ENCODE assay signal across 27 cellular contexts in genomic region chr1:86069757-86070145, GRCh38.
DNase-seq lines count a peak whose midpoint lies in the region; TF ChIP-seq lines count a peak whose summit lies in the region.
"Had no signal": no experiment of that assay in that cellular context is flagged by ENCODE, and none has a peak within 500 bp of the region (broad histone marks: within the 10 kb centered on the region; RNA-seq: fewer than 3 reads in every experiment).

No MANE protein-coding gene starts in this region.

- no peaks in the 10 kb centered on the region for H3K9me3 ChIP-seq in adipocyte (ENCODE audit: control insufficient read depth, low read length)
- H3K9me3 ChIP-seq: Caco-2, right lobe of liver had no signal

- no peak overlapping the region for H3K4me3 Mint-ChIP-seq in HFFc6
- H3K4me3 Mint-ChIP-seq: endodermal cell; memory B cell; stimulated activated effector memory CD8-positive, alpha-beta T cell treated with anti-CD3 and anti-CD28 coated beads, Interleukin-12 subunit alpha, Interleukin-12 subunit beta, amount 100 ng/mL, for 72 hours; type B pancreatic cell had no signal

- DNase-seq in HFFc6 = peak; percentile 14
- DNase-seq in adipocyte (ENCODE audit: low read depth) = peak; percentile 62
- peak; percentile 62 for DNase-seq in epithelial cell of esophagus (ENCODE audit: low read depth)
- DNase-seq in iris pigment epithelial cell (ENCODE audit: low read depth) = peak; percentile 72
- DNase-seq in activated naive CD4-positive, alpha-beta T cell (lab: John Stamatoyannopoulos, UW) = no peak
- DNase-seq in NCI-H1092 (lab: John Stamatoyannopoulos, UW) = no peak
- DNase-seq in H7 = no peak
- DNase-seq: activated CD4-positive, alpha-beta T cell treated with anti-CD3 and anti-CD28 coated beads for 4 hours; activated gamma-delta T cell; activated T-cell treated with anti-CD3 and anti-CD28 coated beads, Interleukin-2, amount 50 U/mL, for 1 hour; Caco-2; cortex of kidney; DMS79 treated with DMSO at 0.1 percent for 48 hours; endodermal cell; NCI-H1105 treated with DMSO at 0.1 percent for 48 hours; NCI-H2029 treated with DMSO at 0.1 percent for 48 hours; NCI-H69; right lobe of liver; SHP77 treated with DMSO at 0.1 percent for 48 hours; stimulated activated CD4-positive, alpha-beta T cell treated with anti-CD3 and anti-CD28 coated beads, Interleukin-12 subunit alpha, Interleukin-12 subunit beta, amount 100 ng/mL, for 4 hours; stimulated activated CD4-positive, alpha-beta T cell treated with anti-CD3 and anti-CD28 coated beads, Interleukin-4, amount 100 ng/mL, for 24 hours; substantia nigra had no signal

- peak overlapping the region; percentile 13 for H3K4me3 ChIP-seq in adipocyte (ENCODE audit: low read length)
- no peak overlapping the region for H3K4me3 ChIP-seq in epithelial cell of esophagus (ENCODE audit: low read length)
- no peak overlapping the region for H3K4me3 ChIP-seq in H7 (ENCODE audit: insufficient read depth, low read depth, low read length)
- H3K4me3 ChIP-seq: cardiac muscle cell, right lobe of liver had no signal

- peaks cover 21% of the 10 kb centered on the region for H3K4me1 ChIP-seq in adipocyte (ENCODE audit: control insufficient read depth, insufficient read depth, low read length)
- H3K4me1 ChIP-seq: Caco-2, right lobe of liver had no signal

- H3K27me3 ChIP-seq in adipocyte (replicated peaks; ENCODE audit: control insufficient read depth, insufficient read depth, low read length) (no peaks in the 10 kb centered on the region), H7 (ENCODE audit: control insufficient read depth, insufficient read depth, low read length) (no peaks in the 10 kb centered on the region)
- H3K27me3 ChIP-seq: cardiac muscle cell, right lobe of liver had no signal

- no peaks in the 10 kb centered on the region for H3K36me3 Mint-ChIP-seq in HFFc6 (ENCODE audit: low read depth)
- H3K36me3 Mint-ChIP-seq: memory B cell; stimulated activated effector memory CD8-positive, alpha-beta T cell treated with anti-CD3 and anti-CD28 coated beads, Interleukin-12 subunit alpha, Interleukin-12 subunit beta, amount 100 ng/mL, for 72 hours; type B pancreatic cell had no signal

- no peak overlapping the region for H3K27ac Mint-ChIP-seq in HFFc6
- H3K27ac Mint-ChIP-seq: endodermal cell; memory B cell; progenitor cell of endocrine pancreas; stimulated activated effector memory CD8-positive, alpha-beta T cell treated with anti-CD3 and anti-CD28 coated beads, Interleukin-12 subunit alpha, Interleukin-12 subunit beta, amount 100 ng/mL, for 72 hours; type B pancreatic cell had no signal

- H3K4me1 Mint-ChIP-seq in HFFc6 (ENCODE audit: low read depth) = peaks cover 31% of the 10 kb centered on the region
- H3K4me1 Mint-ChIP-seq: memory B cell; stimulated activated effector memory CD8-positive, alpha-beta T cell treated with anti-CD3 and anti-CD28 coated beads, Interleukin-12 subunit alpha, Interleukin-12 subunit beta, amount 100 ng/mL, for 72 hours had no signal

- H3K36me3 ChIP-seq in adipocyte (ENCODE audit: control insufficient read depth, insufficient read depth, low read length, severe bottlenecking) = no peaks in the 10 kb centered on the region
- no peaks in the 10 kb centered on the region for H3K36me3 ChIP-seq in H7 (replicated peaks; ENCODE audit: control insufficient read depth, insufficient read depth, low read length)
- H3K36me3 ChIP-seq: cardiac muscle cell, right lobe of liver had no signal

- no peak for TF ChIP-seq CTCF in HFFc6 (IDR thresholded peaks at IDR 0.05)
- TF ChIP-seq CTCF in epithelial cell of esophagus (IDR thresholded peaks at IDR 0.05; ENCODE audit: insufficient read depth, low read depth, low read length, missing control alignments) = no peak

- no peak overlapping the region for H3K9ac ChIP-seq in adipocyte (ENCODE audit: low read length)

- H3K9me3 Mint-ChIP-seq in HFFc6 = no peaks in the 10 kb centered on the region
- H3K9me3 Mint-ChIP-seq: endodermal cell, memory B cell had no signal

- no peaks in the 10 kb centered on the region for H3K27me3 Mint-ChIP-seq in HFFc6 (ENCODE audit: insufficient read depth)

Comparison
In these comparisons a context has a peak if more than half of its experiments do, and no peak if none do; other contexts are left out.
1. DNase-seq: peak in HFFc6 (single experiment), adipocyte (single experiment), epithelial cell of esophagus (single experiment) and iris pigment epithelial cell (single experiment); none in activated naive CD4-positive, alpha-beta T cell (0 of 4), NCI-H1092 (single experiment) and H7 (single experiment).